Comparison of ENCODE assay signal across 1 cellular context in the genomic region with DNA sequence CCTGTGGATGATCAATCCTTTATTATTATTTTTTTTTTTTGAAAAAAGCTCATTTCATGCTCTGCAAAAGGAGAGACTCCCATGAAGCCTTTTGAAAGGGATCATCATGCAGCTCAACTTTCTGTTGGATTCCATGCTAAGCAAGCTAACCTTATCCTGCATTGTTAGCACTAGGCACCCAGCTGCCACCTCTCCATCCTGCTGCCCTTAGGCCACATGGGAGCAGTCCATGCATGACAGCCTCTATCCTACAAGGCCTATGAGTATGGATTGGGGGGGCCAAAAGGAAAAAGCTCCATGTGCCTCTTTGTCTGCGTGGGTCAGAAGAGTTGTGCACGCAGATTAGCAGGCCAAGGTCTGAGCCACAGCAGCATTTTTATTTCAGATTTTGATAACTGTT.
TF ChIP-seq lines count a peak whose summit lies in the region.

No MANE protein-coding gene starts in this region.

TF ChIP-seq in HCT116, 20 proteins besides CTCF, POLR2A, EP300 and RAD21:
- TF ChIP-seq, protein P1, sequence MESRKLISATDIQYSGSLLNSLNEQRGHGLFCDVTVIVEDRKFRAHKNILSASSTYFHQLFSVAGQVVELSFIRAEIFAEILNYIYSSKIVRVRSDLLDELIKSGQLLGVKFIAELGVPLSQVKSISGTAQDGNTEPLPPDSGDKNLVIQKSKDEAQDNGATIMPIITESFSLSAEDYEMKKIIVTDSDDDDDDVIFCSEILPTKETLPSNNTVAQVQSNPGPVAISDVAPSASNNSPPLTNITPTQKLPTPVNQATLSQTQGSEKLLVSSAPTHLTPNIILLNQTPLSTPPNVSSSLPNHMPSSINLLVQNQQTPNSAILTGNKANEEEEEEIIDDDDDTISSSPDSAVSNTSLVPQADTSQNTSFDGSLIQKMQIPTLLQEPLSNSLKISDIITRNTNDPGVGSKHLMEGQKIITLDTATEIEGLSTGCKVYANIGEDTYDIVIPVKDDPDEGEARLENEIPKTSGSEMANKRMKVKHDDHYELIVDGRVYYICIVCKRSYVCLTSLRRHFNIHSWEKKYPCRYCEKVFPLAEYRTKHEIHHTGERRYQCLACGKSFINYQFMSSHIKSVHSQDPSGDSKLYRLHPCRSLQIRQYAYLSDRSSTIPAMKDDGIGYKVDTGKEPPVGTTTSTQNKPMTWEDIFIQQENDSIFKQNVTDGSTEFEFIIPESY (IDR thresholded peaks at IDR 0.05; ENCODE audit: extremely low read depth, insufficient replicate concordance, low read length), result no peak
- TF ChIP-seq SRF (IDR thresholded peaks at IDR 0.05; ENCODE audit: low read depth), result no peak
- TF ChIP-seq CEBPB (IDR thresholded peaks at IDR 0.05; ENCODE audit: low read depth), result no peak
- no peak for TF ChIP-seq ZNF274 (IDR thresholded peaks at IDR 0.05; ENCODE audit: low read depth, low read length)
- TF ChIP-seq TCF7L2 (IDR thresholded peaks at IDR 0.05; ENCODE audit: borderline replicate concordance, extremely low read depth, insufficient read depth, insufficient read length), result no peak
- 0 out of 2 replicates have a peak, but pooled peaks have one; percentile 18 for TF ChIP-seq POLR2AphosphoS5 (IDR thresholded peaks at IDR 0.05; ENCODE audit: low read depth, low read length)
- TF ChIP-seq, protein P2, sequence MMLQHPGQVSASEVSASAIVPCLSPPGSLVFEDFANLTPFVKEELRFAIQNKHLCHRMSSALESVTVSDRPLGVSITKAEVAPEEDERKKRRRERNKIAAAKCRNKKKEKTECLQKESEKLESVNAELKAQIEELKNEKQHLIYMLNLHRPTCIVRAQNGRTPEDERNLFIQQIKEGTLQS (IDR thresholded peaks at IDR 0.05), result no peak
TF ChIP-seq in HCT116: peak in this region for 1.
